In the genomic region with DNA sequence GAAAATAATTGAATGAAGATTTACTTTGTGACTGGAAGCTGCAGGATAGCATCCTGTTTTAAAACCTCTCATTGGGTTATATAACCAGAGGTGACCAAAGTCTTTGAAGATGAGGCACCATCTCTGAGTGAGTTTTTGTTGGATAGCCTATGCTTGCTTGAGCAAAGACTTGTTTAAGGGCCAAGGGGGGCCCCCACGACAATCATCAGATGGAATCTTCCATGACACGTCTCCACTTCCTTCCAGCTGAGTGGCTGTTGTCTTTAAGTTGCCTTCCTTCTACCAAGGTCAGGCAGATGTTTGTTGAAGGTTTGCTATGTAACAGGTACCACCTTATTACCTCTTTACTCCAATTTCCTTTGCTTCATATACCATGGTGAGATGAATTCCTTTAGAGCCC, we compare ENCODE assay signal across 19 cellular contexts.
DNase-seq lines count a peak whose midpoint lies in the region; ATAC-seq and TF ChIP-seq lines count a peak whose summit lies in the region.
"Had no signal": no experiment of that assay in that cellular context is flagged by ENCODE, and none has a peak within 500 bp of the region (broad histone marks: within the 10 kb centered on the region; RNA-seq: fewer than 3 reads in every experiment).

No MANE protein-coding gene starts in this region.

- no peak overlapping the region for H3K4me3 Mint-ChIP-seq in T-helper 17 cell
- H3K4me3 Mint-ChIP-seq: effector memory CD8-positive, alpha-beta T cell; natural killer cell had no signal

- TF ChIP-seq POLR2A in GM18505 (IDR thresholded peaks at IDR 0.05; ENCODE audit: borderline replicate concordance, extremely low read depth, insufficient read depth, insufficient read length), result no peak

- no peaks in the 10 kb centered on the region for H3K9me3 ChIP-seq in T-helper 17 cell (ENCODE audit: control insufficient read depth, low read length, poor library complexity, severe bottlenecking)
- H3K9me3 ChIP-seq: esophagus squamous epithelium had no signal

- H3K27ac Mint-ChIP-seq in T-helper 17 cell, result peak overlapping the region; percentile 59
- H3K27ac Mint-ChIP-seq: effector memory CD8-positive, alpha-beta T cell; natural killer cell had no signal

- H3K36me3 Mint-ChIP-seq in T-helper 17 cell (ENCODE audit: low read depth), result peaks cover 3% of the 10 kb centered on the region
- H3K36me3 Mint-ChIP-seq: natural killer cell had no signal

- no peaks in the 10 kb centered on the region for H3K27me3 Mint-ChIP-seq in T-helper 17 cell
- H3K27me3 Mint-ChIP-seq: effector memory CD8-positive, alpha-beta T cell had no signal

- DNase-seq in activated T-cell treated with anti-CD3 and anti-CD28 coated beads for 4 hours, result peak; percentile 28
- no peak for DNase-seq in activated T-cell treated with anti-CD3 and anti-CD28 coated beads, Interleukin-2, amount 50 U/mL, for 48 hours
- peak; percentile 5 for DNase-seq in EH (ENCODE audit: low read depth)
- DNase-seq in T-helper 17 cell, result no peak
- DNase-seq in dermis blood vessel endothelial cell, result peak; percentile 18
- no peak for DNase-seq in left ventricle myocardium superior
- DNase-seq in nucleus accumbens (lab: John Stamatoyannopoulos, UW), result no peak
- DNase-seq: activated effector memory CD4-positive, alpha-beta T cell treated with anti-CD3 and anti-CD28 coated beads, Interleukin-2, amount 50 U/mL, for 16 hours; effector memory CD8-positive, alpha-beta T cell; esophagus squamous epithelium; mesendoderm; natural killer cell; NCI-H1105 treated with DMSO at 0.1 percent for 48 hours; NCI-H2107; NCI-H510A; NK-92 treated with Interleukin-12 subunit alpha and Interleukin-12 subunit beta, amount 100 ng/mL, for 24 hours; RPMI8226 had no signal

- ATAC-seq in T-helper 17 cell (no peak), GM18505 (IDR thresholded peaks at IDR 0.05; ENCODE audit: unreplicated experiment) (no peak), left ventricle myocardium superior (no peak)
- ATAC-seq: effector memory CD8-positive, alpha-beta T cell; natural killer cell; SK-N-SH treated with all-trans-retinoic acid at 6 μM for 48 hours had no signal

- peaks cover 45% of the 10 kb centered on the region for H3K4me1 Mint-ChIP-seq in T-helper 17 cell

- intact Hi-C loops in left ventricle myocardium superior (cut with micrococcal nuclease), result no loop called here

Comparison
In these comparisons a context has a peak if more than half of its experiments do, and no peak if none do; other contexts are left out.
1. DNase-seq: peak in activated T-cell treated with anti-CD3 and anti-CD28 coated beads for 4 hours (single experiment), EH (single experiment) and dermis blood vessel endothelial cell (single experiment); none in activated T-cell treated with anti-CD3 and anti-CD28 coated beads, Interleukin-2, amount 50 U/mL, for 48 hours (0 of 2), T-helper 17 cell (0 of 3), left ventricle myocardium superior (single experiment) and nucleus accumbens (0 of 56).